In genomic region chr12:94614288-94614721, GRCh38 we compare ENCODE assay signal across 13 cellular contexts. TPM values are rescaled to one million over a fixed set of nuclear protein-coding genes. Genes with fewer than 3 reads are reported as not detected.
DNase-seq lines count a peak whose midpoint lies in the region; ATAC-seq and TF ChIP-seq lines count a peak whose summit lies in the region.
"Had no signal": no experiment of that assay in that cellular context is flagged by ENCODE, and none has a peak within 500 bp of the region (broad histone marks: within the 10 kb centered on the region; RNA-seq: fewer than 3 reads in every experiment).

No MANE protein-coding gene starts in this region.

- no peak overlapping the region for H3K9ac ChIP-seq in HUES48 (ENCODE audit: low read depth, low read length)

- no peak for ATAC-seq in HG03439 (IDR thresholded peaks at IDR 0.05; ENCODE audit: unreplicated experiment)
- no peak for ATAC-seq in stimulated activated naive B cell treated with anti-CD40 and anti-IgM and Interleukin-4, amounts not matched to agents 10 μg/mL and 1 μg/mL and 100 μg/mL, for 72 hours (replicated peaks)
- ATAC-seq: GM12878; stimulated activated naive CD8-positive, alpha-beta T cell treated with anti-CD3 and anti-CD28 coated beads, Interleukin-15, amount 100 ng/mL, for 72 hours had no signal

- H3K27ac Mint-ChIP-seq in chondrocyte (ENCODE audit: unreplicated experiment): peak overlapping the region; percentile 77
- H3K27ac Mint-ChIP-seq in stimulated activated naive B cell treated with anti-CD40 and anti-IgM and Interleukin-4, amounts not matched to agents 10 μg/mL and 1 μg/mL and 100 μg/mL, for 72 hours: no peak overlapping the region
- H3K27ac Mint-ChIP-seq: activated B cell treated with CpG ODN at 0.5 μM for 24 hours; memory B cell; stimulated activated naive CD8-positive, alpha-beta T cell treated with anti-CD3 and anti-CD28 coated beads, Interleukin-15, amount 100 ng/mL, for 72 hours had no signal

- H3K36me3 Mint-ChIP-seq in chondrocyte (ENCODE audit: low read depth): no peaks in the 10 kb centered on the region
- peaks cover 0 to 9% of the 10 kb centered on the region in 2 donors for H3K36me3 Mint-ChIP-seq in stimulated activated naive B cell treated with anti-CD40 and anti-IgM and Interleukin-4, amounts not matched to agents 10 μg/mL and 1 μg/mL and 100 μg/mL, for 72 hours

- no peak for TF ChIP-seq CTCF in chondrocyte (IDR thresholded peaks at IDR 0.05)

- H3K36me3 ChIP-seq in HUES48 (ENCODE audit: control insufficient read depth, insufficient read depth, low read length) (no peaks in the 10 kb centered on the region), mesodermal cell (ENCODE audit: control insufficient read depth, insufficient read depth, low read length) (no peaks in the 10 kb centered on the region)

- H3K4me3 Mint-ChIP-seq in chondrocyte (ENCODE audit: unreplicated experiment): no peak overlapping the region
- H3K4me3 Mint-ChIP-seq in stimulated activated naive B cell treated with anti-CD40 and anti-IgM and Interleukin-4, amounts not matched to agents 10 μg/mL and 1 μg/mL and 100 μg/mL, for 72 hours: no peak overlapping the region
- H3K4me3 Mint-ChIP-seq: activated B cell treated with CpG ODN at 0.5 μM for 24 hours; memory B cell; stimulated activated naive CD8-positive, alpha-beta T cell treated with anti-CD3 and anti-CD28 coated beads, Interleukin-15, amount 100 ng/mL, for 72 hours had no signal

- no peaks in the 10 kb centered on the region for H3K4me1 Mint-ChIP-seq in chondrocyte (ENCODE audit: low read depth)
- H3K4me1 Mint-ChIP-seq in stimulated activated naive B cell treated with anti-CD40 and anti-IgM and Interleukin-4, amounts not matched to agents 10 μg/mL and 1 μg/mL and 100 μg/mL, for 72 hours: peaks cover 0 to 6% of the 10 kb centered on the region in 2 donors
- H3K4me1 Mint-ChIP-seq: stimulated activated naive CD8-positive, alpha-beta T cell treated with anti-CD3 and anti-CD28 coated beads, Interleukin-15, amount 100 ng/mL, for 72 hours had no signal

- H3K4me3 ChIP-seq in HUES48 (ENCODE audit: low read depth, low read length) (no peak overlapping the region), mesodermal cell (ENCODE audit: extremely low read depth, insufficient read depth, low read length, poor library complexity, severe bottlenecking) (no peak overlapping the region)
- H3K4me3 ChIP-seq: GM12878 had no signal

- H3K27me3 Mint-ChIP-seq in chondrocyte (ENCODE audit: low read depth): no peaks in the 10 kb centered on the region
- H3K27me3 Mint-ChIP-seq in stimulated activated naive B cell treated with anti-CD40 and anti-IgM and Interleukin-4, amounts not matched to agents 10 μg/mL and 1 μg/mL and 100 μg/mL, for 72 hours: no peaks in the 10 kb centered on the region
- H3K27me3 Mint-ChIP-seq: activated B cell treated with CpG ODN at 0.5 μM for 24 hours, memory B cell had no signal

- WGBS in mesodermal cell (ENCODE audit: insufficient coverage in 2 of 2), 2 experiments: 48 to 64% methylated on average over 2 to 3 of the region's 3 CpGs

- DNase-seq in chondrocyte (ENCODE audit: low spot score) (no peak), substantia nigra (lab: John Stamatoyannopoulos, UW) (peak in 14 of 49 donors; percentile 6 to 48 (median 19))
- no peak for DNase-seq in activated T-cell treated with anti-CD3 and anti-CD28 coated beads, Interleukin-2, amount 50 U/mL, for 1 hour
- no peak for DNase-seq in stimulated activated naive B cell treated with anti-CD40 and anti-IgM and Interleukin-4, amounts not matched to agents 10 μg/mL and 1 μg/mL and 100 μg/mL, for 72 hours
- DNase-seq: activated B cell treated with CpG ODN at 0.5 μM for 24 hours; Calu3; NCI-H2081; stimulated activated naive CD8-positive, alpha-beta T cell treated with anti-CD3 and anti-CD28 coated beads, Interleukin-15, amount 100 ng/mL, for 72 hours had no signal

- H3K27me3 ChIP-seq in HUES48 (ENCODE audit: control insufficient read depth, insufficient read depth, low read length): no peaks in the 10 kb centered on the region

- H3K9me3 ChIP-seq in HUES48 (ENCODE audit: control insufficient read depth, insufficient read depth, low read length) (no peaks in the 10 kb centered on the region), mesodermal cell (ENCODE audit: control insufficient read depth, low read length) (no peaks in the 10 kb centered on the region)

- H3K27ac ChIP-seq in HUES48 (ENCODE audit: low read depth, low read length) (peak overlapping the region; percentile 53), mesodermal cell (ENCODE audit: low read depth, low read length, severe bottlenecking) (peak overlapping the region; percentile 66), substantia nigra (ENCODE audit: low read depth, low read length, poor library complexity, severe bottlenecking) (peak overlapping the region; percentile 97)

- peaks cover 51% of the 10 kb centered on the region for H3K4me1 ChIP-seq in HUES48 (ENCODE audit: control insufficient read depth, insufficient read depth, low read length)
- peaks cover 26% of the 10 kb centered on the region for H3K4me1 ChIP-seq in mesodermal cell (ENCODE audit: control insufficient read depth, insufficient read depth, low read length, poor library complexity, severe bottlenecking)

- H3K9me3 Mint-ChIP-seq in chondrocyte (ENCODE audit: low read depth): no peaks in the 10 kb centered on the region
- H3K9me3 Mint-ChIP-seq in stimulated activated naive B cell treated with anti-CD40 and anti-IgM and Interleukin-4, amounts not matched to agents 10 μg/mL and 1 μg/mL and 100 μg/mL, for 72 hours: no peaks in the 10 kb centered on the region
- H3K9me3 Mint-ChIP-seq: activated B cell treated with CpG ODN at 0.5 μM for 24 hours; memory B cell; stimulated activated naive CD8-positive, alpha-beta T cell treated with anti-CD3 and anti-CD28 coated beads, Interleukin-15, amount 100 ng/mL, for 72 hours had no signal

RNA-seq across cellular contexts. Expression of gene TMCC3, which starts 36.1 kb away (rescaled TPM):
- 0.17 to 0.65 TPM (median 0.59 TPM) in 3 replicates for total RNA-seq in chondrocyte
- 4.2 TPM for polyA plus RNA-seq in mesodermal cell (2013, experiment 1 of 2)
- polyA plus RNA-seq in mesodermal cell (2013, experiment 2 of 2): 3.8 TPM
